ENCODE assay signal across 17 cellular contexts in genomic region chr12:52311282-52311643, GRCh38. TPM values are rescaled to one million over a fixed set of nuclear protein-coding genes. Genes with fewer than 3 reads are reported as not detected.
"Had no signal": no experiment of that assay in that cellular context is flagged by ENCODE, and none has a peak within 500 bp of the region (broad histone marks: within the 10 kb centered on the region; RNA-seq: fewer than 3 reads in every experiment).

No MANE protein-coding gene starts in this region.

- H3K27ac ChIP-seq: brain microvascular endothelial cell, tibial nerve had no signal

- H3K4me3 ChIP-seq: mucosa of descending colon, tibial nerve had no signal

- DNase-seq: activated CD4-positive, alpha-beta T cell treated with anti-CD3 and anti-CD28 coated beads, Interleukin-2, amount 10 ng/mL, durations not matched to agents 7 days and 5 days; activated CD4-positive, CD25-positive, alpha-beta regulatory T cell; activated T-cell treated with anti-CD3 and anti-CD28 coated beads for 4 hours; foreskin fibroblast; mucosa of descending colon; small intestine; T-helper 2 cell had no signal

- H3K9me3 ChIP-seq: mucosa of descending colon, tibial nerve had no signal

- H3K36me3 ChIP-seq: brain microvascular endothelial cell, tibial nerve had no signal

RNA-seq across cellular contexts. Expression of gene KRT83, which starts 9.9 kb away (rescaled TPM):
- total RNA-seq: activated CD4-positive, alpha-beta T cell treated with anti-CD3 and anti-CD28 coated beads, Interleukin-2, amount 10 ng/mL, durations not matched to agents 7 days and 5 days; activated CD8-positive, alpha-beta memory T cell treated with anti-CD3 and anti-CD28 coated beads for 36 hours; activated T-helper 17 cell treated with anti-CD3 and anti-CD28 coated beads, Interleukin-2, amount 50 U/mL, for 72 hours; chondrocyte; dermis microvascular lymphatic vessel endothelial cell; esophagus mucosa; left lobe of liver; mucosa of descending colon; omental fat pad; renal cortical epithelial cell; tibial nerve had no signal

RNA-seq across cellular contexts. Expression of gene KRT81, which starts 19.9 kb away (rescaled TPM):
- total RNA-seq: activated CD4-positive, alpha-beta T cell treated with anti-CD3 and anti-CD28 coated beads, Interleukin-2, amount 10 ng/mL, durations not matched to agents 7 days and 5 days; activated CD8-positive, alpha-beta memory T cell treated with anti-CD3 and anti-CD28 coated beads for 36 hours; activated T-helper 17 cell treated with anti-CD3 and anti-CD28 coated beads, Interleukin-2, amount 50 U/mL, for 72 hours; esophagus mucosa; mucosa of descending colon; omental fat pad; renal cortical epithelial cell; tibial nerve had no signal

RNA-seq across cellular contexts. Expression of gene KRT86, which starts 36.8 kb away (rescaled TPM):
- total RNA-seq: activated CD4-positive, alpha-beta T cell treated with anti-CD3 and anti-CD28 coated beads, Interleukin-2, amount 10 ng/mL, durations not matched to agents 7 days and 5 days; activated CD8-positive, alpha-beta memory T cell treated with anti-CD3 and anti-CD28 coated beads for 36 hours; esophagus mucosa; left lobe of liver; tibial nerve had no signal

RNA-seq across cellular contexts. Expression of gene KRT85, which starts 56.0 kb away (rescaled TPM):
- total RNA-seq: activated CD4-positive, alpha-beta T cell treated with anti-CD3 and anti-CD28 coated beads, Interleukin-2, amount 10 ng/mL, durations not matched to agents 7 days and 5 days; activated CD8-positive, alpha-beta memory T cell treated with anti-CD3 and anti-CD28 coated beads for 36 hours; activated T-helper 17 cell treated with anti-CD3 and anti-CD28 coated beads, Interleukin-2, amount 50 U/mL, for 72 hours; chondrocyte; dermis microvascular lymphatic vessel endothelial cell; esophagus mucosa; left lobe of liver; mucosa of descending colon; omental fat pad; renal cortical epithelial cell; tibial nerve had no signal
